9 cellular contexts compared by ENCODE assay signal in genomic region chr3:15812183-15812582, GRCh38. TPM values are rescaled to one million over a fixed set of nuclear protein-coding genes. Genes with fewer than 3 reads are reported as not detected.
DNase-seq lines count a peak whose midpoint lies in the region; ATAC-seq and TF ChIP-seq lines count a peak whose summit lies in the region.
"Had no signal": no experiment of that assay in that cellular context is flagged by ENCODE, and none has a peak within 500 bp of the region (broad histone marks: within the 10 kb centered on the region; RNA-seq: fewer than 3 reads in every experiment).

No MANE protein-coding gene starts in this region.

- DNase-seq in COLO829 (ENCODE audit: low spot score): peak; percentile 37
- peak; percentile 67 for DNase-seq in cerebellum (ENCODE audit: low spot score)
- no peak for DNase-seq in stimulated activated naive CD8-positive, alpha-beta T cell treated with anti-CD3 and anti-CD28 coated beads, Interleukin-15, Interleukin-2, amounts not matched to agents 100 U/mL and 50 U/mL, for 24 hours
- no peak for DNase-seq in foreskin melanocyte
- DNase-seq in HuH-7.5 (ENCODE audit: low spot score): no peak

- H3K36me3 Mint-ChIP-seq in nephron (ENCODE audit: low read depth): no peaks in the 10 kb centered on the region

- no peaks in the 10 kb centered on the region for H3K9me3 Mint-ChIP-seq in nephron
- H3K9me3 Mint-ChIP-seq: naive thymus-derived CD8-positive, alpha-beta T cell had no signal

- no peaks in the 10 kb centered on the region for H3K27me3 Mint-ChIP-seq in nephron (ENCODE audit: low read depth)
- H3K27me3 Mint-ChIP-seq: naive thymus-derived CD8-positive, alpha-beta T cell had no signal

- H3K4me3 Mint-ChIP-seq in nephron: no peak overlapping the region
- H3K4me3 Mint-ChIP-seq: naive thymus-derived CD8-positive, alpha-beta T cell had no signal

- no peaks in the 10 kb centered on the region for H3K4me1 Mint-ChIP-seq in nephron

- TF ChIP-seq CTCF in nephron (IDR thresholded peaks at IDR 0.05; ENCODE audit: unreplicated experiment in 3 of 3): peak; percentile 40 to 54 (median 40)

- no peak overlapping the region for H3K27ac Mint-ChIP-seq in nephron
- H3K27ac Mint-ChIP-seq: naive thymus-derived CD8-positive, alpha-beta T cell had no signal

- TF ChIP-seq RAD21 in Ishikawa (IDR thresholded peaks at IDR 0.05; ENCODE audit: low read depth): peak; percentile 61

- TF ChIP-seq EP300 in Ishikawa (IDR thresholded peaks at IDR 0.05; ENCODE audit: borderline replicate concordance): no peak

- ATAC-seq in stimulated activated naive CD8-positive, alpha-beta T cell treated with anti-CD3 and anti-CD28 coated beads, Interleukin-15, Interleukin-2, amounts not matched to agents 100 U/mL and 50 U/mL, for 24 hours: no peak
- no peak for ATAC-seq in HG02981 (IDR thresholded peaks at IDR 0.05; ENCODE audit: unreplicated experiment)
- ATAC-seq: naive thymus-derived CD8-positive, alpha-beta T cell had no signal

TF ChIP-seq in Ishikawa, 13 proteins besides CTCF, POLR2A, EP300 and RAD21:
- TF ChIP-seq EGR1 (IDR thresholded peaks at IDR 0.05): no peak

RNA-seq across cellular contexts. Expression of gene ANKRD28, which starts 14.4 kb away (rescaled TPM):
- total RNA-seq in cerebellum: 117 TPM

Comparison
In these comparisons a context has a peak if more than half of its experiments do, and no peak if none do; other contexts are left out.
1. DNase-seq: peak in COLO829 (single experiment) and cerebellum (single experiment); none in stimulated activated naive CD8-positive, alpha-beta T cell treated with anti-CD3 and anti-CD28 coated beads, Interleukin-15, Interleukin-2, amounts not matched to agents 100 U/mL and 50 U/mL, for 24 hours (single experiment), foreskin melanocyte (single experiment) and HuH-7.5 (single experiment).